9 cellular contexts compared by ENCODE assay signal in genomic region chr1:12229386-12229834, GRCh38. TPM values are rescaled to one million over a fixed set of nuclear protein-coding genes. Genes with fewer than 3 reads are reported as not detected.
DNase-seq lines count a peak whose midpoint lies in the region; ATAC-seq, FAIRE-seq and TF ChIP-seq lines count a peak whose summit lies in the region.
"Had no signal": no experiment of that assay in that cellular context is flagged by ENCODE, and none has a peak within 500 bp of the region (broad histone marks: within the 10 kb centered on the region; RNA-seq: fewer than 3 reads in every experiment).

No MANE protein-coding gene starts in this region.

- in situ Hi-C loops in G401 (cut with HindIII; ENCODE audit: low sequenced_read_pairs), result no loop called here

- no peaks in the 10 kb centered on the region for H3K27me3 Mint-ChIP-seq in astrocyte (ENCODE audit: low read depth, unreplicated experiment)
- peaks cover 9% of the 10 kb centered on the region for H3K27me3 Mint-ChIP-seq in nephron progenitor cell (ENCODE audit: low read depth, poor library complexity)

- H3K27me3 ChIP-seq in astrocyte (ENCODE audit: insufficient read depth, low read length), result no peaks in the 10 kb centered on the region

- H2AFZ ChIP-seq in astrocyte (ENCODE audit: low read depth, low read length), result peak overlapping the region; percentile 82

- peak overlapping the region; percentile 100 for H3K4me2 ChIP-seq in astrocyte (ENCODE audit: low read length)

- H3K4me1 Mint-ChIP-seq in astrocyte (ENCODE audit: low read depth, unreplicated experiment) (no peaks in the 10 kb centered on the region), nephron progenitor cell (peaks cover 4% of the 10 kb centered on the region)

- H3K9me3 ChIP-seq in HEK293 (ENCODE audit: control insufficient read depth, insufficient read depth, low read depth, low read length), result no peaks in the 10 kb centered on the region
- H3K9me3 ChIP-seq in astrocyte (ENCODE audit: insufficient read depth, low read depth, low read length), result no peaks in the 10 kb centered on the region

- FAIRE-seq in astrocyte (lab: Jason Lieb, UNC), result no peak
- FAIRE-seq: G401.6 had no signal

- H3K4me1 ChIP-seq in HEK293 (ENCODE audit: control insufficient read depth, insufficient read depth, low read length) (0 out of 2 replicates have a peak, but pooled peaks cover 3% of the 10 kb centered on the region), astrocyte (ENCODE audit: insufficient read depth, low read length) (peaks cover 8% of the 10 kb centered on the region)

- CTCF ChIA-PET in HEK293 (lab: Yijun Ruan, JAX), result interaction anchor here (0.5 to 1.6 kb wide), 24 partner anchors 9 to 587 kb away, joined by 3 to 9 read pairs (median 4); no protein-coding TSS in a partner anchor

- H3K36me3 ChIP-seq in HEK293 (ENCODE audit: control insufficient read depth in 2 of 2, insufficient read depth in 1 of 2, low read length in 2 of 2) (peaks cover 0 to 4% of the 10 kb centered on the region in 2 experiments; a peak in 1 of 3 replicates), astrocyte (ENCODE audit: insufficient read depth, low read length) (no peaks in the 10 kb centered on the region)

- no peak overlapping the region for H3K27ac ChIP-seq in HEK293 (ENCODE audit: extremely low read depth, low read depth, low read length)
- H3K27ac ChIP-seq in astrocyte (ENCODE audit: low read depth, low read length), result no peak overlapping the region

- peaks cover 38% of the 10 kb centered on the region for H3K79me2 ChIP-seq in astrocyte (ENCODE audit: insufficient read depth, low read length)

- peak overlapping the region; percentile 83 for H3K4me3 Mint-ChIP-seq in astrocyte (ENCODE audit: unreplicated experiment)
- H3K4me3 Mint-ChIP-seq in nephron progenitor cell, result peak overlapping the region; percentile 78

- TF ChIP-seq CTCF in AG10803 (conservative IDR thresholded peaks at IDR 0.05; ENCODE audit: low read length) (no peak), HEK293 (tag by site-specific recombination; IDR thresholded peaks at IDR 0.05) (no peak), astrocyte (IDR thresholded peaks at IDR 0.05; ENCODE audit: insufficient read depth, low read depth, low read length) (no peak), nephron progenitor cell (IDR thresholded peaks at IDR 0.05) (no peak)

- DNase-seq in AG10803 (ENCODE audit: low read depth), result no peak
- no peak for DNase-seq in astrocyte (ENCODE audit: low read depth)
- no peak for DNase-seq in nephron progenitor cell
- no peak for DNase-seq in G401 (ENCODE audit: low spot score)
- DNase-seq in NOMO-1 treated with DMSO at 0.1 percent for 48 hours (lab: John Stamatoyannopoulos, UW; ENCODE audit: unreplicated experiment), result no peak

- H3K36me3 Mint-ChIP-seq in astrocyte (ENCODE audit: low read depth, unreplicated experiment) (no peaks in the 10 kb centered on the region), nephron progenitor cell (ENCODE audit: low read depth) (no peaks in the 10 kb centered on the region)

- POLR2A ChIA-PET in HEK293 (lab: Yijun Ruan, JAX), result no interaction called here

- H3K4me3 ChIP-seq in AG10803 (ENCODE audit: low read length) (peak overlapping the region; percentile 27; the same call in 1 of the 2 replicates), HEK293 (ENCODE audit: low read depth, low read length) (no peak overlapping the region; the same call in 1 of the 2 replicates), astrocyte (ENCODE audit: insufficient read depth, low read depth, low read length) (peak overlapping the region; percentile 91)

- peak overlapping the region; percentile 7 for H3K27ac Mint-ChIP-seq in astrocyte (ENCODE audit: unreplicated experiment)
- no peak overlapping the region for H3K27ac Mint-ChIP-seq in nephron progenitor cell

- H3K9me3 Mint-ChIP-seq in astrocyte (ENCODE audit: unreplicated experiment), result peaks cover 3% of the 10 kb centered on the region
- peaks cover 6% of the 10 kb centered on the region for H3K9me3 Mint-ChIP-seq in nephron progenitor cell

- ATAC-seq in HG02678 (IDR thresholded peaks at IDR 0.05; ENCODE audit: unreplicated experiment) (no peak), HG02973 (IDR thresholded peaks at IDR 0.05; ENCODE audit: unreplicated experiment) (no peak)

- peaks cover 26% of the 10 kb centered on the region for H4K20me1 ChIP-seq in astrocyte (ENCODE audit: insufficient read depth, low read length)

- peak overlapping the region; percentile 92 for H3K9ac ChIP-seq in astrocyte (ENCODE audit: low read length)

TF ChIP-seq in HEK293, 187 proteins besides CTCF, POLR2A, EP300 and RAD21:
- 0 out of 2 replicates have a peak, but pooled peaks have one; percentile 22 for TF ChIP-seq ZBTB48 (tag by site-specific recombination; IDR thresholded peaks at IDR 0.05)
- TF ChIP-seq ZNF155 (tag by site-specific recombination; IDR thresholded peaks at IDR 0.05), result no peak

RNA-seq across cellular contexts. Expression of gene VPS13D, which starts 0.4 kb away (rescaled TPM):
- total RNA-seq in astrocyte, result 25.9 and 28.8 TPM in 2 replicates
- 10.0 and 11.4 TPM in 2 replicates for total RNA-seq in G401 (2014; rRNA removed; shearing (Covaris generic))
